ENCODE assay signal across 9 cellular contexts in genomic region chr1:227729144-227729880, GRCh38. TPM values are rescaled to one million over a fixed set of nuclear protein-coding genes. Genes with fewer than 3 reads are reported as not detected.
DNase-seq lines count a peak whose midpoint lies in the region; ATAC-seq and TF ChIP-seq lines count a peak whose summit lies in the region.
"Had no signal": no experiment of that assay in that cellular context is flagged by ENCODE, and none has a peak within 500 bp of the region (broad histone marks: within the 10 kb centered on the region; RNA-seq: fewer than 3 reads in every experiment).

No MANE protein-coding gene starts in this region.

- DNase-seq in ELF-1 (ENCODE audit: low read depth, low spot score), result peak; percentile 44
- DNase-seq in epithelial cell of esophagus (ENCODE audit: low read depth), result no peak
- DNase-seq in osteocyte (ENCODE audit: extremely low spot score, unreplicated experiment), result no peak
- DNase-seq in GM13977 (ENCODE audit: low spot score), result no peak
- DNase-seq in NCI-H1436 treated with DMSO at 0.1 percent for 48 hours (lab: John Stamatoyannopoulos, UW), result no peak
- DNase-seq in nucleus accumbens (lab: John Stamatoyannopoulos, UW), result no peak

- H3K27me3 Mint-ChIP-seq in osteocyte (ENCODE audit: unreplicated experiment), result peaks cover 8% of the 10 kb centered on the region

- no peak overlapping the region for H3K27ac Mint-ChIP-seq in osteocyte (ENCODE audit: unreplicated experiment)

- H3K36me3 ChIP-seq in OCI-LY1 (ENCODE audit: insufficient read depth, low read length), result peaks cover 30% of the 10 kb centered on the region; the same call in 1 of the 2 replicates

- H3F3A ChIP-seq in OCI-LY1 (ENCODE audit: insufficient read depth, low read length), result no peaks in the 10 kb centered on the region

- peak overlapping the region; percentile 25 for H3K27ac ChIP-seq in OCI-LY1 (ENCODE audit: low read depth, low read length, poor library complexity, severe bottlenecking)
- H3K27ac ChIP-seq: neutrophil had no signal

- H3K9me3 Mint-ChIP-seq in osteocyte (ENCODE audit: unreplicated experiment), result no peaks in the 10 kb centered on the region

- no peaks in the 10 kb centered on the region for H3K9me2 ChIP-seq in OCI-LY1 (ENCODE audit: low read depth, low read length)

- H3K36me3 Mint-ChIP-seq in osteocyte (ENCODE audit: unreplicated experiment), result peaks cover 3% of the 10 kb centered on the region

- TF ChIP-seq CTCF in OCI-LY1 (IDR thresholded peaks at IDR 0.05; ENCODE audit: low read length), result no peak
- no peak for TF ChIP-seq CTCF in epithelial cell of esophagus (IDR thresholded peaks at IDR 0.05; ENCODE audit: insufficient read depth, low read depth, low read length, missing control alignments)
- no peak for TF ChIP-seq CTCF in osteocyte (IDR thresholded peaks at IDR 0.05)
- TF ChIP-seq CTCF in GM13977 (IDR thresholded peaks at IDR 0.05; ENCODE audit: extremely low read depth, insufficient read depth, missing control alignments), result no peak

- peaks cover 30% of the 10 kb centered on the region for H3K4me1 ChIP-seq in OCI-LY1 (ENCODE audit: insufficient read depth, low read length, severe bottlenecking)

- no peaks in the 10 kb centered on the region for H4K20me1 ChIP-seq in OCI-LY1 (ENCODE audit: insufficient read depth, low read length)

- H3K9me3 ChIP-seq in OCI-LY1 (ENCODE audit: low read length), result no peaks in the 10 kb centered on the region
- H3K9me3 ChIP-seq: neutrophil had no signal

- in situ Hi-C loops in GM13977 (cut with MboI; ENCODE audit: low pct_unique_long_range_greater_than_20kb, low sequenced_read_pairs, unreplicated experiment), result no loop called here

- H3K4me3 ChIP-seq in OCI-LY1 (ENCODE audit: low read depth, low read length, poor library complexity, severe bottlenecking), result peak overlapping the region; percentile 64
- H3K4me3 ChIP-seq in epithelial cell of esophagus (ENCODE audit: low read length), result peak overlapping the region; percentile 53

- H3K9ac ChIP-seq in OCI-LY1 (ENCODE audit: low read length), result peak overlapping the region; percentile 74; the same call in 1 of the 2 replicates

- H3K4me3 Mint-ChIP-seq in osteocyte (ENCODE audit: unreplicated experiment), result peak overlapping the region; percentile 70

- no peaks in the 10 kb centered on the region for H3K27me3 ChIP-seq in OCI-LY1 (ENCODE audit: insufficient read depth, low read length)

- no peak for ATAC-seq in GM21717 (IDR thresholded peaks at IDR 0.05; ENCODE audit: unreplicated experiment)

- H3K79me2 ChIP-seq in OCI-LY1 (ENCODE audit: insufficient read depth, low read length), result peaks cover 2% of the 10 kb centered on the region; the same call in 1 of the 2 replicates

- H2AFZ ChIP-seq in OCI-LY1 (ENCODE audit: low read length), result no peak overlapping the region

- peak overlapping the region; percentile 85 for H3K4me2 ChIP-seq in OCI-LY1 (ENCODE audit: low read length)

- peaks cover 23% of the 10 kb centered on the region for H3K4me1 Mint-ChIP-seq in osteocyte (ENCODE audit: unreplicated experiment)

RNA-seq across cellular contexts. Expression of gene JMJD4, which starts 5.8 kb away (rescaled TPM):
- total RNA-seq in osteocyte, result 18.2 and 20.7 TPM in 2 replicates

RNA-seq across cellular contexts. Expression of gene SNAP47, which starts 5.9 kb away (rescaled TPM):
- total RNA-seq in osteocyte, result 28.6 and 29.6 TPM in 2 replicates
